Comparison of ENCODE assay signal across 16 cellular contexts in the genomic region with DNA sequence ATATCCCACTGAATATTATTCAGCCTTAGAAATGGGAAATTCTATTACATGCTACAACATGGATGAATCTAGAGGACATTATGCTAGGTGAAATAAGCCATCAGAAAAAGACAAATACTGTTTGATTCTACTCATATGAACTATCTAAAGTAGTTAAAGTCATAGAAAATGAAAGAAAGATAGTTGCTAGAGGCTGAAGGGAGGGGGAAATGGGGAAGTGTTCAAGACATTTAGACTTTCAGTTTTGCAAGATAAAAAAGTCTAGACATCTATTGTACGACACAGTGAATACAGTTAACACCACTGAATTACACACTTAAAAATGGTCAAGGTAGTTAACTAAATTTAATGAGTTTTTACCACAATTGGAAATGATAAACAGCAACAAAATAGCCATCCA.
DNase-seq lines count a peak whose midpoint lies in the region; ATAC-seq and TF ChIP-seq lines count a peak whose summit lies in the region.
"Had no signal": no experiment of that assay in that cellular context is flagged by ENCODE, and none has a peak within 500 bp of the region (broad histone marks: within the 10 kb centered on the region; RNA-seq: fewer than 3 reads in every experiment).

No MANE protein-coding gene starts in this region.

- H3K9me3 Mint-ChIP-seq in mesothelial cell of epicardium: peaks cover 29% of the 10 kb centered on the region
- peaks cover 8% of the 10 kb centered on the region for H3K9me3 Mint-ChIP-seq in activated naive CD4-positive, alpha-beta T cell treated with anti-CD3 and anti-CD28 coated beads, Interleukin-2, amount 10 ng/mL, durations not matched to agents 7 days and 5 days

- H3K36me3 ChIP-seq in upper lobe of right lung: no peaks in the 10 kb centered on the region

- H3K27me3 Mint-ChIP-seq in mesothelial cell of epicardium (ENCODE audit: low read depth): no peaks in the 10 kb centered on the region
- no peaks in the 10 kb centered on the region for H3K27me3 Mint-ChIP-seq in activated naive CD4-positive, alpha-beta T cell treated with anti-CD3 and anti-CD28 coated beads, Interleukin-2, amount 10 ng/mL, durations not matched to agents 7 days and 5 days
- H3K27me3 Mint-ChIP-seq: activated CD4-positive, alpha-beta memory T cell treated with anti-CD3 and anti-CD28 coated beads for 36 hours; activated naive CD8-positive, alpha-beta T cell treated with anti-CD3 and anti-CD28 coated beads for 36 hours had no signal

- ATAC-seq in GM18520 (IDR thresholded peaks at IDR 0.05; ENCODE audit: unreplicated experiment) (peak; percentile 36), GM19467 (IDR thresholded peaks at IDR 0.05; ENCODE audit: unreplicated experiment) (peak; percentile 53), HG02763 (IDR thresholded peaks at IDR 0.05; ENCODE audit: unreplicated experiment) (peak; percentile 69), HG03565 (IDR thresholded peaks at IDR 0.05; ENCODE audit: unreplicated experiment) (peak; percentile 41), upper lobe of right lung (no peak)
- ATAC-seq: activated T-cell treated with anti-CD3 and anti-CD28 coated beads, Interleukin-2, amount 50 U/mL, for 4 hours; esophagus mucosa; GM23338 had no signal

- no peaks in the 10 kb centered on the region for H3K9me3 ChIP-seq in upper lobe of right lung

- CTCF ChIA-PET in activated naive CD4-positive, alpha-beta T cell treated with anti-CD3 and anti-CD28 coated beads, Interleukin-2, amount 10 ng/mL, durations not matched to agents 7 days and 5 days (lab: Charles Lee): no interaction called here

- H3K4me3 Mint-ChIP-seq in mesothelial cell of epicardium: no peak overlapping the region
- no peak overlapping the region for H3K4me3 Mint-ChIP-seq in activated naive CD4-positive, alpha-beta T cell treated with anti-CD3 and anti-CD28 coated beads, Interleukin-2, amount 10 ng/mL, durations not matched to agents 7 days and 5 days
- H3K4me3 Mint-ChIP-seq: activated CD4-positive, alpha-beta memory T cell treated with anti-CD3 and anti-CD28 coated beads for 36 hours; activated naive CD8-positive, alpha-beta T cell treated with anti-CD3 and anti-CD28 coated beads for 36 hours; activated T-cell treated with anti-CD3 and anti-CD28 coated beads, Interleukin-2, amount 50 U/mL, for 4 hours; GM23338 had no signal

- no peak for DNase-seq in mesothelial cell of epicardium (ENCODE audit: low spot score in 2 of 2, unreplicated experiment in 2 of 2)
- DNase-seq in activated naive CD4-positive, alpha-beta T cell treated with anti-CD3 and anti-CD28 coated beads, Interleukin-2, amount 10 ng/mL, durations not matched to agents 7 days and 5 days: no peak
- DNase-seq in activated CD4-positive, alpha-beta T cell treated with anti-CD3 and anti-CD28 coated beads for 1 hour: no peak
- no peak for DNase-seq in upper lobe of right lung
- DNase-seq: activated CD4-positive, alpha-beta memory T cell treated with anti-CD3 and anti-CD28 coated beads for 36 hours; activated naive CD8-positive, alpha-beta T cell treated with anti-CD3 and anti-CD28 coated beads for 36 hours; activated T-cell treated with anti-CD3 and anti-CD28 coated beads, Interleukin-2, amount 50 U/mL, for 4 hours; head of caudate nucleus; NCI-H187; NCI-H524 treated with DMSO at 0.1 percent for 48 hours had no signal

- H3K36me3 Mint-ChIP-seq in mesothelial cell of epicardium: peaks cover 7% of the 10 kb centered on the region
- no peaks in the 10 kb centered on the region for H3K36me3 Mint-ChIP-seq in activated naive CD4-positive, alpha-beta T cell treated with anti-CD3 and anti-CD28 coated beads, Interleukin-2, amount 10 ng/mL, durations not matched to agents 7 days and 5 days
- H3K36me3 Mint-ChIP-seq: activated CD4-positive, alpha-beta memory T cell treated with anti-CD3 and anti-CD28 coated beads for 36 hours; activated naive CD8-positive, alpha-beta T cell treated with anti-CD3 and anti-CD28 coated beads for 36 hours had no signal

- no peaks in the 10 kb centered on the region for H3K27me3 ChIP-seq in upper lobe of right lung

- no peaks in the 10 kb centered on the region for H3K4me1 ChIP-seq in upper lobe of right lung

- no peak overlapping the region for H3K27ac ChIP-seq in upper lobe of right lung

- no peak overlapping the region for H3K27ac Mint-ChIP-seq in mesothelial cell of epicardium
- no peak overlapping the region for H3K27ac Mint-ChIP-seq in activated naive CD4-positive, alpha-beta T cell treated with anti-CD3 and anti-CD28 coated beads, Interleukin-2, amount 10 ng/mL, durations not matched to agents 7 days and 5 days
- H3K27ac Mint-ChIP-seq: activated CD4-positive, alpha-beta memory T cell treated with anti-CD3 and anti-CD28 coated beads for 36 hours; activated naive CD8-positive, alpha-beta T cell treated with anti-CD3 and anti-CD28 coated beads for 36 hours; GM23338 had no signal

- TF ChIP-seq CTCF in mesothelial cell of epicardium (IDR thresholded peaks at IDR 0.05; ENCODE audit: unreplicated experiment) (no peak), upper lobe of right lung (IDR thresholded peaks at IDR 0.05) (no peak)

- intact Hi-C loops in upper lobe of right lung (cut with DNase I): no loop called here

- no peak overlapping the region for H3K4me3 ChIP-seq in upper lobe of right lung
- H3K4me3 ChIP-seq: GM23338 had no signal

- H3K4me1 Mint-ChIP-seq in mesothelial cell of epicardium: peaks cover 13% of the 10 kb centered on the region
- H3K4me1 Mint-ChIP-seq in activated naive CD4-positive, alpha-beta T cell treated with anti-CD3 and anti-CD28 coated beads, Interleukin-2, amount 10 ng/mL, durations not matched to agents 7 days and 5 days: peaks cover 2% of the 10 kb centered on the region
- H3K4me1 Mint-ChIP-seq: GM23338 had no signal
